8 cellular contexts compared by ENCODE assay signal in genomic region chr20:35283441-35284266, GRCh38. TPM values are rescaled to one million over a fixed set of nuclear protein-coding genes. Genes with fewer than 3 reads are reported as not detected.
DNase-seq lines count a peak whose midpoint lies in the region; ATAC-seq and TF ChIP-seq lines count a peak whose summit lies in the region.

No MANE protein-coding gene starts in this region.

- ATAC-seq in esophagus mucosa, result peak; percentile 58
- no peak for ATAC-seq in GM18502 (IDR thresholded peaks at IDR 0.05; ENCODE audit: poor library complexity, unreplicated experiment)
- no peak for ATAC-seq in GM21576 (IDR thresholded peaks at IDR 0.05; ENCODE audit: unreplicated experiment)

- H3K4me1 ChIP-seq in SJCRH30 (peaks cover 3% of the 10 kb centered on the region; the same call in 1 of the 2 replicates), parathyroid adenoma (peaks cover 5% of the 10 kb centered on the region)

- peak overlapping the region; percentile 76 for H3K9ac ChIP-seq in parathyroid adenoma

- no peak for TF ChIP-seq CTCF in parathyroid adenoma (IDR thresholded peaks at IDR 0.05)

- H3K36me3 ChIP-seq in SJCRH30 (peaks cover 45% of the 10 kb centered on the region), parathyroid adenoma (ENCODE audit: control insufficient read depth, insufficient read depth, low read length) (no peaks in the 10 kb centered on the region)

- H3K4me3 ChIP-seq in SJCRH30 (peak overlapping the region; percentile 88), parathyroid adenoma (ENCODE audit: low read depth, low read length) (peak overlapping the region; percentile 85)

- H3K79me2 ChIP-seq in parathyroid adenoma, result peaks cover 14% of the 10 kb centered on the region

- H2AFZ ChIP-seq in parathyroid adenoma, result peak overlapping the region; percentile 100

- peak overlapping the region; percentile 74 for H3K4me2 ChIP-seq in parathyroid adenoma (ENCODE audit: low read length)

- H3K9me3 ChIP-seq in SJCRH30 (replicated peaks) (no peaks in the 10 kb centered on the region), parathyroid adenoma (ENCODE audit: control insufficient read depth, low read length) (no peaks in the 10 kb centered on the region)

- H3K27ac ChIP-seq in SJCRH30 (peak overlapping the region; percentile 64), parathyroid adenoma (peak overlapping the region; percentile 70)

- peak; percentile 24 for DNase-seq in stimulated activated CD4-positive, alpha-beta T cell treated with anti-CD3 and anti-CD28 coated beads, Interleukin-12 subunit alpha, Interleukin-12 subunit beta, amount 100 ng/mL, for 4 hours
- no peak for DNase-seq in stimulated activated CD4-positive, alpha-beta T cell treated with anti-CD3 and anti-CD28 coated beads, Interleukin-4, amount 100 ng/mL, for 24 hours
- DNase-seq in SJCRH30 (no peak), NCI-H2081 treated with DMSO at 0.1 percent for 48 hours (lab: John Stamatoyannopoulos, UW) (no peak)

- no peaks in the 10 kb centered on the region for H3K27me3 ChIP-seq in SJCRH30
- no peaks in the 10 kb centered on the region for H3K27me3 ChIP-seq in parathyroid adenoma (ENCODE audit: control insufficient read depth, insufficient read depth, low read length)

RNA-seq across cellular contexts. Expression of gene EIF6, which starts 0.9 kb away (rescaled TPM):
- 142 and 157 TPM in 2 replicates for total RNA-seq in SJCRH30 (2014; rRNA removed; shearing (Covaris generic))
- total RNA-seq in esophagus mucosa, result 256 TPM

RNA-seq across cellular contexts. Expression of gene MMP24OS, which starts 5.7 kb away (rescaled TPM):
- total RNA-seq in SJCRH30 (2014; rRNA removed; shearing (Covaris generic)), result 19.6 and 20.4 TPM in 2 replicates
- 57.6 TPM for total RNA-seq in esophagus mucosa

RNA-seq across cellular contexts. Expression of gene FAM83C, which starts 8.6 kb away (rescaled TPM):
- total RNA-seq in SJCRH30 (2014; rRNA removed; shearing (Covaris generic)), result 0.10 TPM in 1 of 2 replicates, not detected in the other
- total RNA-seq in esophagus mucosa, result 39.1 TPM

RNA-seq across cellular contexts. Expression of gene MMP24, which starts 57.2 kb away (rescaled TPM):
- not detected in 2 replicates for total RNA-seq in SJCRH30 (2014; rRNA removed; shearing (Covaris generic))
- 0.08 TPM for total RNA-seq in esophagus mucosa

Comparison
In these comparisons a context has a peak if more than half of its experiments do, and no peak if none do; other contexts are left out.
1. RNA of gene FAM83C, which starts 8.6 kb away (total RNA-seq): 39.1 TPM in esophagus mucosa (single experiment); 0.10 TPM in SJCRH30; every median in the first group is over 10 times any median in the second.